ENCODE assay signal across 8 cellular contexts in genomic region chr7:47497367-47498096, GRCh38.
DNase-seq lines count a peak whose midpoint lies in the region; ATAC-seq and TF ChIP-seq lines count a peak whose summit lies in the region.

No MANE protein-coding gene starts in this region.

- H3K36me3 ChIP-seq in right lobe of liver = no peaks in the 10 kb centered on the region

- no peaks in the 10 kb centered on the region for H3K9me3 ChIP-seq in right lobe of liver

- no peak overlapping the region for H3K4me3 ChIP-seq in right lobe of liver

- intact Hi-C loops in right lobe of liver (cut with DNase I) = no loop called here

- no peak for TF ChIP-seq POLR2A in right lobe of liver (IDR thresholded peaks at IDR 0.05)

- no peaks in the 10 kb centered on the region for H3K27me3 ChIP-seq in right lobe of liver

- TF ChIP-seq CTCF in right lobe of liver (IDR thresholded peaks at IDR 0.05) = peak in 1 of 4 donors; percentile 2

- peak overlapping the region; percentile 65 to 83 (median 78) for H3K27ac ChIP-seq in right lobe of liver

- ATAC-seq in GM18520 (IDR thresholded peaks at IDR 0.05; ENCODE audit: unreplicated experiment) (peak; percentile 87), HG02571 (IDR thresholded peaks at IDR 0.05; ENCODE audit: unreplicated experiment) (peak; percentile 83), right lobe of liver (peak; percentile 33 to 43 (median 38))

- 13% methylated on average over 11 of the region's 12 CpGs for WGBS in right lobe of liver (ENCODE audit: insufficient coverage, low coverage, low lambda C conversion rate, missing lambda C conversion rate)

- peak; percentile 4 for DNase-seq in NCI-H774 (lab: John Stamatoyannopoulos, UW)
- DNase-seq in right lobe of liver = no peak
- no peak for DNase-seq in T-helper 1 cell
- DNase-seq in NCI-H128 (lab: John Stamatoyannopoulos, UW; ENCODE audit: unreplicated experiment) = no peak
- no peak for DNase-seq in AG08396 (ENCODE audit: low spot score)
- no peak for DNase-seq in DMS 273 (lab: John Stamatoyannopoulos, UW; ENCODE audit: unreplicated experiment)

- H3K4me1 ChIP-seq in right lobe of liver = peaks cover 3 to 51% (median 25%) of the 10 kb centered on the region in 4 donors
